In the genomic region with DNA sequence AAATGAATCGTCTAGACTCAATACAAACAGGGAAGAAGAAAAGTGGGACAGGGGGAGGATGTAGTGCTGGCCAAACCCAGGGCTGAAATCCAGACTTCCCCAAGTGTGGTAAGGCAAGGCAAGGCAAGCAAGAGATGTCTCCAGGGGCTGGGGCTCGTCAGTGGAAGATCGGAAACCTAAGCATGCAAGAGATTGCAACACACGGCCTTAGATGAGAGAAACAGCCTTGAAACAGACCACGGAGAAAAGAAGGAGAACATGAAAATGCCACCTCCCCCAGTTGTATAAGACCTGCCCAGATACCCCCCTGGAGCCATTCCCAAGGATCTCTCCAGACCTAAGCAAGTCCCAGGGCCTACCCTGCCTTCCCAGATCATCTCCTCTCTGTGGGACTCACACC, we compare ENCODE assay signal across 2 cellular contexts.
TF ChIP-seq lines count a peak whose summit lies in the region.

No MANE protein-coding gene starts in this region.

TF ChIP-seq in HepG2, 621 proteins besides CTCF, POLR2A, EP300 and RAD21 (continued from another document):
- TF ChIP-seq ZNF367 (CRISPR knock-in tag; IDR thresholded peaks at IDR 0.05; ENCODE audit: borderline replicate concordance), result no peak
- TF ChIP-seq SRSF9 (IDR thresholded peaks at IDR 0.05; ENCODE audit: borderline replicate concordance, insufficient read depth, low read depth, low read length, poor library complexity, severe bottlenecking), result no peak
- TF ChIP-seq CEBPG (CRISPR knock-in tag; IDR thresholded peaks at IDR 0.05), result 0 out of 2 replicates have a peak, but pooled peaks have one; percentile 14
- no peak for TF ChIP-seq ZNF816 (CRISPR knock-in tag; IDR thresholded peaks at IDR 0.05; ENCODE audit: borderline replicate concordance)
- no peak for TF ChIP-seq ZSCAN21 (CRISPR knock-in tag; IDR thresholded peaks at IDR 0.05; ENCODE audit: borderline replicate concordance)
- peak; percentile 68 for TF ChIP-seq CEBPB (IDR thresholded peaks at IDR 0.05; ENCODE audit: borderline replicate concordance, low read depth, low read length)

TF ChIP-seq in GM23338, 12 proteins besides CTCF, POLR2A, EP300 and RAD21 (continued from another document):
- TF ChIP-seq STAT1 (IDR thresholded peaks at IDR 0.05; ENCODE audit: unreplicated experiment), result no peak
- TF ChIP-seq JUNB (IDR thresholded peaks at IDR 0.05; ENCODE audit: unreplicated experiment), result no peak
- TF ChIP-seq CREB1 (CRISPR knock-in tag; IDR thresholded peaks at IDR 0.05; ENCODE audit: low read depth), result no peak
- TF ChIP-seq, protein P1, sequence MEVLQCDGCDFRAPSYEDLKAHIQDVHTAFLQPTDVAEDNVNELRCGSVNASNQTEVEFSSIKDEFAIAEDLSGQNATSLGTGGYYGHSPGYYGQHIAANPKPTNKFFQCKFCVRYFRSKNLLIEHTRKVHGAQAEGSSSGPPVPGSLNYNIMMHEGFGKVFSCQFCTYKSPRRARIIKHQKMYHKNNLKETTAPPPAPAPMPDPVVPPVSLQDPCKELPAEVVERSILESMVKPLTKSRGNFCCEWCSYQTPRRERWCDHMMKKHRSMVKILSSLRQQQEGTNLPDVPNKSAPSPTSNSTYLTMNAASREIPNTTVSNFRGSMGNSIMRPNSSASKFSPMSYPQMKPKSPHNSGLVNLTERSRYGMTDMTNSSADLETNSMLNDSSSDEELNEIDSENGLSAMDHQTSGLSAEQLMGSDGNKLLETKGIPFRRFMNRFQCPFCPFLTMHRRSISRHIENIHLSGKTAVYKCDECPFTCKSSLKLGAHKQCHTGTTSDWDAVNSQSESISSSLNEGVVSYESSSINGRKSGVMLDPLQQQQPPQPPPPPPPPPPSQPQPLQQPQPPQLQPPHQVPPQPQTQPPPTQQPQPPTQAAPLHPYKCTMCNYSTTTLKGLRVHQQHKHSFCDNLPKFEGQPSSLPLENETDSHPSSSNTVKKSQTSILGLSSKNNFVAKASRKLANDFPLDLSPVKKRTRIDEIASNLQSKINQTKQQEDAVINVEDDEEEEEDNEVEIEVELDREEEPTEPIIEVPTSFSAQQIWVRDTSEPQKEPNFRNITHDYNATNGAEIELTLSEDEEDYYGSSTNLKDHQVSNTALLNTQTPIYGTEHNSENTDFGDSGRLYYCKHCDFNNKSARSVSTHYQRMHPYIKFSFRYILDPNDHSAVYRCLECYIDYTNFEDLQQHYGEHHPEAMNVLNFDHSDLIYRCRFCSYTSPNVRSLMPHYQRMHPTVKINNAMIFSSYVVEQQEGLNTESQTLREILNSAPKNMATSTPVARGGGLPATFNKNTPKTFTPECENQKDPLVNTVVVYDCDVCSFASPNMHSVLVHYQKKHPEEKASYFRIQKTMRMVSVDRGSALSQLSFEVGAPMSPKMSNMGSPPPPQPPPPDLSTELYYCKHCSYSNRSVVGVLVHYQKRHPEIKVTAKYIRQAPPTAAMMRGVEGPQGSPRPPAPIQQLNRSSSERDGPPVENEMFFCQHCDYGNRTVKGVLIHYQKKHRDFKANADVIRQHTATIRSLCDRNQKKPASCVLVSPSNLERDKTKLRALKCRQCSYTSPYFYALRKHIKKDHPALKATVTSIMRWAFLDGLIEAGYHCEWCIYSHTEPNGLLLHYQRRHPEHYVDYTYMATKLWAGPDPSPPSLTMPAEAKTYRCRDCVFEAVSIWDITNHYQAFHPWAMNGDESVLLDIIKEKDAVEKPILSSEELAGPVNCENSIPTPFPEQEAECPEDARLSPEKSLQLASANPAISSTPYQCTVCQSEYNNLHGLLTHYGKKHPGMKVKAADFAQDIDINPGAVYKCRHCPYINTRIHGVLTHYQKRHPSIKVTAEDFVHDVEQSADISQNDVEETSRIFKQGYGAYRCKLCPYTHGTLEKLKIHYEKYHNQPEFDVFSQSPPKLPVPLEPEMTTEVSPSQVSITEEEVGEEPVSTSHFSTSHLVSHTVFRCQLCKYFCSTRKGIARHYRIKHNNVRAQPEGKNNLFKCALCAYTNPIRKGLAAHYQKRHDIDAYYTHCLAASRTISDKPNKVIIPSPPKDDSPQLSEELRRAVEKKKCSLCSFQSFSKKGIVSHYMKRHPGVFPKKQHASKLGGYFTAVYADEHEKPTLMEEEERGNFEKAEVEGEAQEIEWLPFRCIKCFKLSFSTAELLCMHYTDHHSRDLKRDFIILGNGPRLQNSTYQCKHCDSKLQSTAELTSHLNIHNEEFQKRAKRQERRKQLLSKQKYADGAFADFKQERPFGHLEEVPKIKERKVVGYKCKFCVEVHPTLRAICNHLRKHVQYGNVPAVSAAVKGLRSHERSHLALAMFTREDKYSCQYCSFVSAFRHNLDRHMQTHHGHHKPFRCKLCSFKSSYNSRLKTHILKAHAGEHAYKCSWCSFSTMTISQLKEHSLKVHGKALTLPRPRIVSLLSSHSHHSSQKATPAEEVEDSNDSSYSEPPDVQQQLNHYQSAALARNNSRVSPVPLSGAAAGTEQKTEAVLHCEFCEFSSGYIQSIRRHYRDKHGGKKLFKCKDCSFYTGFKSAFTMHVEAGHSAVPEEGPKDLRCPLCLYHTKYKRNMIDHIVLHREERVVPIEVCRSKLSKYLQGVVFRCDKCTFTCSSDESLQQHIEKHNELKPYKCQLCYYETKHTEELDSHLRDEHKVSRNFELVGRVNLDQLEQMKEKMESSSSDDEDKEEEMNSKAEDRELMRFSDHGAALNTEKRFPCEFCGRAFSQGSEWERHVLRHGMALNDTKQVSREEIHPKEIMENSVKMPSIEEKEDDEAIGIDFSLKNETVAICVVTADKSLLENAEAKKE (CRISPR knock-in tag; IDR thresholded peaks at IDR 0.05), result no peak
- TF ChIP-seq EZH2phosphoT487 (IDR thresholded peaks at IDR 0.05; ENCODE audit: unreplicated experiment), result no peak
- TF ChIP-seq, protein P2, sequence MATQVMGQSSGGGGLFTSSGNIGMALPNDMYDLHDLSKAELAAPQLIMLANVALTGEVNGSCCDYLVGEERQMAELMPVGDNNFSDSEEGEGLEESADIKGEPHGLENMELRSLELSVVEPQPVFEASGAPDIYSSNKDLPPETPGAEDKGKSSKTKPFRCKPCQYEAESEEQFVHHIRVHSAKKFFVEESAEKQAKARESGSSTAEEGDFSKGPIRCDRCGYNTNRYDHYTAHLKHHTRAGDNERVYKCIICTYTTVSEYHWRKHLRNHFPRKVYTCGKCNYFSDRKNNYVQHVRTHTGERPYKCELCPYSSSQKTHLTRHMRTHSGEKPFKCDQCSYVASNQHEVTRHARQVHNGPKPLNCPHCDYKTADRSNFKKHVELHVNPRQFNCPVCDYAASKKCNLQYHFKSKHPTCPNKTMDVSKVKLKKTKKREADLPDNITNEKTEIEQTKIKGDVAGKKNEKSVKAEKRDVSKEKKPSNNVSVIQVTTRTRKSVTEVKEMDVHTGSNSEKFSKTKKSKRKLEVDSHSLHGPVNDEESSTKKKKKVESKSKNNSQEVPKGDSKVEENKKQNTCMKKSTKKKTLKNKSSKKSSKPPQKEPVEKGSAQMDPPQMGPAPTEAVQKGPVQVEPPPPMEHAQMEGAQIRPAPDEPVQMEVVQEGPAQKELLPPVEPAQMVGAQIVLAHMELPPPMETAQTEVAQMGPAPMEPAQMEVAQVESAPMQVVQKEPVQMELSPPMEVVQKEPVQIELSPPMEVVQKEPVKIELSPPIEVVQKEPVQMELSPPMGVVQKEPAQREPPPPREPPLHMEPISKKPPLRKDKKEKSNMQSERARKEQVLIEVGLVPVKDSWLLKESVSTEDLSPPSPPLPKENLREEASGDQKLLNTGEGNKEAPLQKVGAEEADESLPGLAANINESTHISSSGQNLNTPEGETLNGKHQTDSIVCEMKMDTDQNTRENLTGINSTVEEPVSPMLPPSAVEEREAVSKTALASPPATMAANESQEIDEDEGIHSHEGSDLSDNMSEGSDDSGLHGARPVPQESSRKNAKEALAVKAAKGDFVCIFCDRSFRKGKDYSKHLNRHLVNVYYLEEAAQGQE (IDR thresholded peaks at IDR 0.05; ENCODE audit: unreplicated experiment), result no peak
